1 cellular context compared by ENCODE assay signal in the genomic region with DNA sequence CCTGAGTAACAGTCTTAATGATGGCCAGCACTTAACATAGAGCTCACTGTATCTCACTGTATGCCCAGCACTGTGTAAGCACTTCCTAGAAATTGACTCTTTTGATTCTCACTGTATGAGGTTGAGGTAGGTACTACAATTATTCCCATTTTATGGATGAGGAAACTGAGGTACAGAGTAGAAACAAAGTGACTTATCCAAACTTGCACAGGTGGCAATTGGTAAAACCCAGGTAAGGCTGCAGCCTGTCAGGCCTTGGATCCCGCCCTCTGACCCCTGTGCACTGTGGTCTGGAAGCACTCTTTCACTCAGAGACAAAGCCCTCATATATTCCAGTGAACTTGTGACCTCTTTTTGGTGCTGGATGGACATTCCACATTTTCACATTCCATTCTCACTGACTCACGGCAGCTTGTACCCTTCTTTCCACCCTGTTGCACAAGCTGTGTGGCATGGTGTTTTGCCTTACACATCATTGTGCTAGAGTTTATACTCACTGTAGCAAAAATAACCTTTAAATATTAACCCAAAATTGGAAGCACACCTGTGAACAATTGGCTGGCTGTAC.
TF ChIP-seq lines count a peak whose summit lies in the region.

No MANE protein-coding gene starts in this region.

TF ChIP-seq in HepG2, 621 proteins besides CTCF, POLR2A, EP300 and RAD21 (continued from another document and continues in another):
- TF ChIP-seq, protein P1, sequence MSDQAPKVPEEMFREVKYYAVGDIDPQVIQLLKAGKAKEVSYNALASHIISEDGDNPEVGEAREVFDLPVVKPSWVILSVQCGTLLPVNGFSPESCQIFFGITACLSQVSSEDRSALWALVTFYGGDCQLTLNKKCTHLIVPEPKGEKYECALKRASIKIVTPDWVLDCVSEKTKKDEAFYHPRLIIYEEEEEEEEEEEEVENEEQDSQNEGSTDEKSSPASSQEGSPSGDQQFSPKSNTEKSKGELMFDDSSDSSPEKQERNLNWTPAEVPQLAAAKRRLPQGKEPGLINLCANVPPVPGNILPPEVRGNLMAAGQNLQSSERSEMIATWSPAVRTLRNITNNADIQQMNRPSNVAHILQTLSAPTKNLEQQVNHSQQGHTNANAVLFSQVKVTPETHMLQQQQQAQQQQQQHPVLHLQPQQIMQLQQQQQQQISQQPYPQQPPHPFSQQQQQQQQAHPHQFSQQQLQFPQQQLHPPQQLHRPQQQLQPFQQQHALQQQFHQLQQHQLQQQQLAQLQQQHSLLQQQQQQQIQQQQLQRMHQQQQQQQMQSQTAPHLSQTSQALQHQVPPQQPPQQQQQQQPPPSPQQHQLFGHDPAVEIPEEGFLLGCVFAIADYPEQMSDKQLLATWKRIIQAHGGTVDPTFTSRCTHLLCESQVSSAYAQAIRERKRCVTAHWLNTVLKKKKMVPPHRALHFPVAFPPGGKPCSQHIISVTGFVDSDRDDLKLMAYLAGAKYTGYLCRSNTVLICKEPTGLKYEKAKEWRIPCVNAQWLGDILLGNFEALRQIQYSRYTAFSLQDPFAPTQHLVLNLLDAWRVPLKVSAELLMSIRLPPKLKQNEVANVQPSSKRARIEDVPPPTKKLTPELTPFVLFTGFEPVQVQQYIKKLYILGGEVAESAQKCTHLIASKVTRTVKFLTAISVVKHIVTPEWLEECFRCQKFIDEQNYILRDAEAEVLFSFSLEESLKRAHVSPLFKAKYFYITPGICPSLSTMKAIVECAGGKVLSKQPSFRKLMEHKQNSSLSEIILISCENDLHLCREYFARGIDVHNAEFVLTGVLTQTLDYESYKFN (CRISPR knock-in tag; conservative IDR thresholded peaks at IDR 0.05), result peak; percentile 96
- no peak for TF ChIP-seq DZIP1 (CRISPR knock-in tag; IDR thresholded peaks at IDR 0.05)
- TF ChIP-seq MYNN (CRISPR knock-in tag; IDR thresholded peaks at IDR 0.05; ENCODE audit: low read depth), result no peak
- no peak for TF ChIP-seq NAIF1 (CRISPR knock-in tag; IDR thresholded peaks at IDR 0.05; ENCODE audit: borderline replicate concordance)
- no peak for TF ChIP-seq ZNF883 (CRISPR knock-in tag; IDR thresholded peaks at IDR 0.05; ENCODE audit: not compliant biosample characterization)
- TF ChIP-seq ZNF563 (CRISPR knock-in tag; IDR thresholded peaks at IDR 0.05), result no peak
- peak; percentile 75 for TF ChIP-seq ETV5 (CRISPR knock-in tag; IDR thresholded peaks at IDR 0.05; ENCODE audit: borderline replicate concordance)
- TF ChIP-seq ZNF652 (CRISPR knock-in tag; IDR thresholded peaks at IDR 0.05; ENCODE audit: borderline replicate concordance, low read depth), result peak; percentile 73; the same call in 1 of the 2 replicates
- no peak for TF ChIP-seq ZFP36 (IDR thresholded peaks at IDR 0.05; ENCODE audit: borderline replicate concordance, low read depth, low read length, partially characterized antibody)
- no peak for TF ChIP-seq ZNF672 (CRISPR knock-in tag; IDR thresholded peaks at IDR 0.05)
- TF ChIP-seq AFF4 (CRISPR knock-in tag; IDR thresholded peaks at IDR 0.05), result no peak
- TF ChIP-seq RELA (CRISPR knock-in tag; IDR thresholded peaks at IDR 0.05), result no peak
- TF ChIP-seq CC2D1A (CRISPR knock-in tag; IDR thresholded peaks at IDR 0.05), result no peak
- TF ChIP-seq, protein P2, sequence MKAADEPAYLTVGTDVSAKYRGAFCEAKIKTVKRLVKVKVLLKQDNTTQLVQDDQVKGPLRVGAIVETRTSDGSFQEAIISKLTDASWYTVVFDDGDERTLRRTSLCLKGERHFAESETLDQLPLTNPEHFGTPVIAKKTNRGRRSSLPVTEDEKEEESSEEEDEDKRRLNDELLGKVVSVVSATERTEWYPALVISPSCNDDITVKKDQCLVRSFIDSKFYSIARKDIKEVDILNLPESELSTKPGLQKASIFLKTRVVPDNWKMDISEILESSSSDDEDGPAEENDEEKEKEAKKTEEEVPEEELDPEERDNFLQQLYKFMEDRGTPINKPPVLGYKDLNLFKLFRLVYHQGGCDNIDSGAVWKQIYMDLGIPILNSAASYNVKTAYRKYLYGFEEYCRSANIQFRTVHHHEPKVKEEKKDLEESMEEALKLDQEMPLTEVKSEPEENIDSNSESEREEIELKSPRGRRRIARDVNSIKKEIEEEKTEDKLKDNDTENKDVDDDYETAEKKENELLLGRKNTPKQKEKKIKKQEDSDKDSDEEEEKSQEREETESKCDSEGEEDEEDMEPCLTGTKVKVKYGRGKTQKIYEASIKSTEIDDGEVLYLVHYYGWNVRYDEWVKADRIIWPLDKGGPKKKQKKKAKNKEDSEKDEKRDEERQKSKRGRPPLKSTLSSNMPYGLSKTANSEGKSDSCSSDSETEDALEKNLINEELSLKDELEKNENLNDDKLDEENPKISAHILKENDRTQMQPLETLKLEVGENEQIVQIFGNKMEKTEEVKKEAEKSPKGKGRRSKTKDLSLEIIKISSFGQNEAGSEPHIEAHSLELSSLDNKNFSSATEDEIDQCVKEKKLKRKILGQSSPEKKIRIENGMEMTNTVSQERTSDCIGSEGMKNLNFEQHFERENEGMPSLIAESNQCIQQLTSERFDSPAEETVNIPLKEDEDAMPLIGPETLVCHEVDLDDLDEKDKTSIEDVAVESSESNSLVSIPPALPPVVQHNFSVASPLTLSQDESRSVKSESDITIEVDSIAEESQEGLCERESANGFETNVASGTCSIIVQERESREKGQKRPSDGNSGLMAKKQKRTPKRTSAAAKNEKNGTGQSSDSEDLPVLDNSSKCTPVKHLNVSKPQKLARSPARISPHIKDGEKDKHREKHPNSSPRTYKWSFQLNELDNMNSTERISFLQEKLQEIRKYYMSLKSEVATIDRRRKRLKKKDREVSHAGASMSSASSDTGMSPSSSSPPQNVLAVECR (CRISPR knock-in tag; IDR thresholded peaks at IDR 0.05; ENCODE audit: borderline replicate concordance), result peak; percentile 62; the same call in 1 of the 2 replicates
- peak; percentile 98 for TF ChIP-seq RXRB (CRISPR knock-in tag; IDR thresholded peaks at IDR 0.05; ENCODE audit: borderline replicate concordance)
- TF ChIP-seq LBX2 (CRISPR knock-in tag; IDR thresholded peaks at IDR 0.05; ENCODE audit: borderline replicate concordance), result no peak
- peak; percentile 78; the same call in 1 of the 2 replicates for TF ChIP-seq ZNF580 (CRISPR knock-in tag; IDR thresholded peaks at IDR 0.05; ENCODE audit: borderline replicate concordance, low read depth)
- TF ChIP-seq PCBP1 (IDR thresholded peaks at IDR 0.05; ENCODE audit: borderline replicate concordance, low read depth, low read length), result no peak
- TF ChIP-seq, protein P3, sequence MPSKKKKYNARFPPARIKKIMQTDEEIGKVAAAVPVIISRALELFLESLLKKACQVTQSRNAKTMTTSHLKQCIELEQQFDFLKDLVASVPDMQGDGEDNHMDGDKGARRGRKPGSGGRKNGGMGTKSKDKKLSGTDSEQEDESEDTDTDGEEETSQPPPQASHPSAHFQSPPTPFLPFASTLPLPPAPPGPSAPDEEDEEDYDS (CRISPR knock-in tag; IDR thresholded peaks at IDR 0.05), result peak; percentile 54
- no peak for TF ChIP-seq SRSF4 (IDR thresholded peaks at IDR 0.05; ENCODE audit: low read depth, low read length, poor library complexity, severe bottlenecking)
- no peak for TF ChIP-seq NBN (conservative IDR thresholded peaks at IDR 0.05)
- TF ChIP-seq REXO4 (CRISPR knock-in tag; IDR thresholded peaks at IDR 0.05; ENCODE audit: borderline replicate concordance), result no peak
- TF ChIP-seq, protein P4, sequence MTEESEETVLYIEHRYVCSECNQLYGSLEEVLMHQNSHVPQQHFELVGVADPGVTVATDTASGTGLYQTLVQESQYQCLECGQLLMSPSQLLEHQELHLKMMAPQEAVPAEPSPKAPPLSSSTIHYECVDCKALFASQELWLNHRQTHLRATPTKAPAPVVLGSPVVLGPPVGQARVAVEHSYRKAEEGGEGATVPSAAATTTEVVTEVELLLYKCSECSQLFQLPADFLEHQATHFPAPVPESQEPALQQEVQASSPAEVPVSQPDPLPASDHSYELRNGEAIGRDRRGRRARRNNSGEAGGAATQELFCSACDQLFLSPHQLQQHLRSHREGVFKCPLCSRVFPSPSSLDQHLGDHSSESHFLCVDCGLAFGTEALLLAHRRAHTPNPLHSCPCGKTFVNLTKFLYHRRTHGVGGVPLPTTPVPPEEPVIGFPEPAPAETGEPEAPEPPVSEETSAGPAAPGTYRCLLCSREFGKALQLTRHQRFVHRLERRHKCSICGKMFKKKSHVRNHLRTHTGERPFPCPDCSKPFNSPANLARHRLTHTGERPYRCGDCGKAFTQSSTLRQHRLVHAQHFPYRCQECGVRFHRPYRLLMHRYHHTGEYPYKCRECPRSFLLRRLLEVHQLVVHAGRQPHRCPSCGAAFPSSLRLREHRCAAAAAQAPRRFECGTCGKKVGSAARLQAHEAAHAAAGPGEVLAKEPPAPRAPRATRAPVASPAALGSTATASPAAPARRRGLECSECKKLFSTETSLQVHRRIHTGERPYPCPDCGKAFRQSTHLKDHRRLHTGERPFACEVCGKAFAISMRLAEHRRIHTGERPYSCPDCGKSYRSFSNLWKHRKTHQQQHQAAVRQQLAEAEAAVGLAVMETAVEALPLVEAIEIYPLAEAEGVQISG (CRISPR knock-in tag; IDR thresholded peaks at IDR 0.05), result peak; percentile 77
- TF ChIP-seq FOXM1 (CRISPR knock-in tag; IDR thresholded peaks at IDR 0.05), result no peak
- TF ChIP-seq MIXL1 (CRISPR knock-in tag; IDR thresholded peaks at IDR 0.05), result peak; percentile 80; the same call in 1 of the 2 replicates
- TF ChIP-seq, protein P5, sequence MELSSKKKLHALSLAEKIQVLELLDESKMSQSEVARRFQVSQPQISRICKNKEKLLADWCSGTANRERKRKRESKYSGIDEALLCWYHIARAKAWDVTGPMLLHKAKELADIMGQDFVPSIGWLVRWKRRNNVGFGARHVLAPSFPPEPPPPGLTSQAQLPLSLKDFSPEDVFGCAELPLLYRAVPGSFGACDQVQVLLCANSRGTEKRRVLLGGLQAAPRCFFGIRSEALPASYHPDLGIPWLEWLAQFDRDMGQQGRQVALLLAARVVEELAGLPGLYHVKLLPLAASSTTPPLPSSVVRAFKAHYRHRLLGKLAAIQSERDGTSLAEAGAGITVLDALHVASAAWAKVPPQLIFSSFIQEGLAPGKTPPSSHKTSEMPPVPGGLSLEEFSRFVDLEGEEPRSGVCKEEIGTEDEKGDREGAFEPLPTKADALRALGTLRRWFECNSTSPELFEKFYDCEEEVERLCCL (CRISPR knock-in tag; IDR thresholded peaks at IDR 0.05; ENCODE audit: borderline replicate concordance), result no peak
- peak; percentile 98 for TF ChIP-seq HMG20A (CRISPR knock-in tag; IDR thresholded peaks at IDR 0.05; ENCODE audit: borderline replicate concordance)
